Comparison of ENCODE assay signal across 29 cellular contexts in genomic region chr5:77353251-77353650, GRCh38.
"Had no signal": no experiment of that assay in that cellular context is flagged by ENCODE, and none has a peak within 500 bp of the region (broad histone marks: within the 10 kb centered on the region; RNA-seq: fewer than 3 reads in every experiment).

No MANE protein-coding gene starts in this region.

- H3K9ac ChIP-seq: KMS-11 had no signal

- H3K27ac ChIP-seq: brain microvascular endothelial cell, KMS-11, Peyer's patch had no signal

- H3K27me3 ChIP-seq: brain microvascular endothelial cell, Peyer's patch had no signal

- FAIRE-seq: TTC549 had no signal

- H3K4me2 ChIP-seq: KMS-11 had no signal

- H3K36me3 ChIP-seq: brain microvascular endothelial cell, Peyer's patch had no signal

- ATAC-seq: activated CD8-positive, alpha-beta T cell treated with anti-CD3 and anti-CD28 coated beads for 36 hours; activated T-cell treated with anti-CD3 and anti-CD28 coated beads, Interleukin-2, amount 50 U/mL, for 72 hours; activated T-helper 17 cell treated with anti-CD3 and anti-CD28 coated beads, Interleukin-2, amount 50 U/mL, for 72 hours; PC-3 had no signal

- DNase-seq: activated CD4-positive, alpha-beta T cell treated with anti-CD3 and anti-CD28 coated beads, Interleukin-2, amount 10 ng/mL, durations not matched to agents 24 days and 14 days; activated CD4-positive, alpha-beta T cell treated with anti-CD3 and anti-CD28 coated beads, Interleukin-2, amount 50 U/mL, for 4 hours; activated CD8-positive, alpha-beta T cell treated with anti-CD3 and anti-CD28 coated beads for 36 hours; activated effector memory CD4-positive, alpha-beta T cell treated with anti-CD3 and anti-CD28 coated beads, Interleukin-2, amount 50 U/mL, for 16 hours; activated naive CD4-positive, alpha-beta T cell; activated naive CD4-positive, alpha-beta T cell treated with anti-CD3 and anti-CD28 coated beads, Interleukin-2, amount 50 U/mL, for 16 hours; activated naive CD8-positive, alpha-beta T cell treated with anti-CD3 and anti-CD28 coated beads for 36 hours; activated T-cell treated with anti-CD3 and anti-CD28 coated beads, Interleukin-2, amount 50 U/mL, for 1 hour; activated T-cell treated with anti-CD3 and anti-CD28 coated beads, Interleukin-2, amount 50 U/mL, for 72 hours; amniotic stem cell; aorta; brain microvascular endothelial cell; central memory CD4-positive, alpha-beta T cell; MM.1S; MV-4-11; NCI-H1092; NCI-H1694 treated with DMSO at 0.1 percent for 48 hours; NCI-H2029; NCI-H510A; NCI-H526; NCI-H82; NK-92 treated with Interleukin-12 subunit alpha and Interleukin-12 subunit beta, amount 100 ng/mL, for 24 hours; PC-3; Peyer's patch; RPMI8226; SIG-M5 had no signal

- H3K4me3 ChIP-seq: Peyer's patch had no signal

- H3K9me3 ChIP-seq: Peyer's patch had no signal

- H3K4me1 ChIP-seq: Peyer's patch had no signal
